In genomic region chr4:13511101-13511500, GRCh38 we compare ENCODE assay signal across 24 cellular contexts. TPM values are rescaled to one million over a fixed set of nuclear protein-coding genes. Genes with fewer than 3 reads are reported as not detected.
"Had no signal": no experiment of that assay in that cellular context is flagged by ENCODE, and none has a peak within 500 bp of the region (broad histone marks: within the 10 kb centered on the region; RNA-seq: fewer than 3 reads in every experiment).

No MANE protein-coding gene starts in this region.

- H3K9me3 ChIP-seq: esophagus muscularis mucosa, heart right ventricle, sigmoid colon, uterus had no signal

- H3K27me3 ChIP-seq: sigmoid colon, uterus had no signal

- H3K4me3 ChIP-seq: coronary artery, esophagus muscularis mucosa, heart right ventricle, lung, sigmoid colon, uterus had no signal

- DNase-seq: activated CD4-positive, alpha-beta T cell treated with anti-CD3 and anti-CD28 coated beads for 36 hours; activated CD4-positive, alpha-beta T cell treated with anti-CD3 and anti-CD28 coated beads, Interleukin-2, amount 50 U/mL, for 4 hours; activated CD8-positive, alpha-beta memory T cell treated with anti-CD3 and anti-CD28 coated beads for 24 hours; activated CD8-positive, alpha-beta memory T cell treated with anti-CD3 and anti-CD28 coated beads, Interleukin-2, amount 50 U/mL, for 4 hours; activated T-cell treated with anti-CD3 and anti-CD28 coated beads, Interleukin-2, amount 50 U/mL, for 24 hours; cerebellar nuclear complex; heart right ventricle; kidney; natural killer cell; retina; sigmoid colon; stimulated activated CD4-positive, alpha-beta T cell treated with anti-CD3 and anti-CD28 coated beads, Interleukin-2, amount 100 ng/mL, for 48 hours; stimulated activated CD8-positive, alpha-beta memory T cell treated with anti-CD3 and anti-CD28 coated beads, Interleukin-4, amount 100 ng/mL, for 48 hours; stimulated activated naive B cell treated with anti-CD40 and anti-IgM and Interleukin-4, amounts not matched to agents 10 μg/mL and 1 μg/mL and 100 μg/mL, for 72 hours; T-helper 9 cell; trophoblast cell; uterus had no signal

- H3K4me1 ChIP-seq: esophagus muscularis mucosa, heart right ventricle, sigmoid colon, uterus had no signal

- H3K36me3 ChIP-seq: esophagus muscularis mucosa, heart right ventricle, sigmoid colon, uterus had no signal

- ATAC-seq: activated CD4-positive, alpha-beta T cell treated with anti-CD3 and anti-CD28 coated beads for 36 hours; activated naive CD4-positive, alpha-beta T cell treated with anti-CD3 and anti-CD28 coated beads, Interleukin-2, amount 50 U/mL, for 72 hours; activated T-helper 17 cell treated with anti-CD3 and anti-CD28 coated beads, Interleukin-2, amount 50 U/mL, for 72 hours; heart right ventricle; left lobe of liver; natural killer cell; stimulated activated naive B cell treated with anti-CD40 and anti-IgM and Interleukin-4, amounts not matched to agents 10 μg/mL and 1 μg/mL and 100 μg/mL, for 72 hours; WTC11 had no signal

- H3K27ac ChIP-seq: coronary artery, esophagus muscularis mucosa, heart right ventricle, sigmoid colon, uterus had no signal

RNA-seq across cellular contexts. Expression of gene NKX3-2, which starts 33.2 kb away (rescaled TPM):
- total RNA-seq: activated CD4-positive, alpha-beta T cell treated with anti-CD3 and anti-CD28 coated beads for 36 hours; activated naive CD4-positive, alpha-beta T cell treated with anti-CD3 and anti-CD28 coated beads, Interleukin-2, amount 50 U/mL, for 72 hours; activated T-helper 17 cell treated with anti-CD3 and anti-CD28 coated beads, Interleukin-2, amount 50 U/mL, for 72 hours; heart right ventricle; kidney; left lobe of liver; lung; natural killer cell had no signal
- polyA plus RNA-seq: heart right ventricle, lung had no signal
